Comparison of ENCODE assay signal across 8 cellular contexts in the genomic region with DNA sequence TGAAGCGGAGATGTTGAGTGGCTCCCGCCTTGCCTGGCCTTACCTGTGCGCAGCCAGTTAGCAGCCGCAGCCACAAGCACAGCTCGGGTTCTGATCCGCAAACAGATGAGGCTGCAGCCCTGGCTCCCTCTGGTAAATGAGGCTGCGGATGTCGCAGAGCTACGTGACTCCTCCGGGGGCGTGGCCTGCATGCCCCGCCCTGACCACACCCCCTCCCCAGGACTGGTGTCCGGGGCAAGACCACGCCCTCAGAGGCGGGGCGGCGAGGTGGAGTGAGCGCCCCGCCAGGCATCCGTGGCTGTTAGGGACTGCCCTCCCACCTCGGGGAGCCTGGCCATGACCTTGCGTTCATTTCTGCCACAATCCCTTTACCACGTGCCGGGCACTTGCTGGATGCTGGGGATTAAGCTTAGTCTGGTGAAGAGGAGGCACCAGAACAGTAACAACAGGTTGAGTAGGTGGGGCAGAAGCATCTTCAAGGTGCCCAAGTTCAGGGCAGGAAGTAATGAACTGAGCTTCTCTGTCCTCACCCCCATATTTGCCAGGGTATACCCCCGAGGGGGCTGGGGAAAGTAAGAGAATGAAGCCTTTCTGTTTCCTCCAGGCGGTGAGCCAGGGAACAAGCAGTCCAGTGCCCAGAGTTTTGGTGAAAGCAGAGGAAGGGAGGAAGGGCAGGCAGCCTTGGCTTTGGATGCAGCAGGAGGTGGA. TPM values are rescaled to one million over a fixed set of nuclear protein-coding genes. Genes with fewer than 3 reads are reported as not detected.
DNase-seq lines count a peak whose midpoint lies in the region; ATAC-seq, FAIRE-seq and TF ChIP-seq lines count a peak whose summit lies in the region.

A gene (minus strand): TSS at position 138 of the 708 bp plus-strand sequence. CDS start 1,363 bp downstream, outside the sequence.

- CTCF ChIA-PET in CD8-positive, alpha-beta T cell (lab: Charles Lee), result interaction anchor here (1.2 to 1.9 kb wide), 3 partner anchors 13 to 35 kb away, joined by 5 to 6 read pairs (median 6); no protein-coding TSS in a partner anchor
- CTCF ChIA-PET in PC-3 (lab: Charles Lee), result interaction anchor here (1.0 kb wide), 1 partner anchor 25 kb away, joined by 3 read pairs; no protein-coding TSS in a partner anchor

- no peak for FAIRE-seq in HTR-8/SVneo (lab: Jason Lieb, UNC)

- H3K79me2 ChIP-seq in PC-3 (ENCODE audit: low read length), result no peaks in the 10 kb centered on the region

- no peak for TF ChIP-seq EP300 in esophagus muscularis mucosa (IDR thresholded peaks at IDR 0.05)

- intact Hi-C loops in CD8-positive, alpha-beta T cell (cut with DNase I, micrococcal nuclease), result loop anchor here (1.0 to 2.0 kb wide), 3 partner anchors 22 to 134 kb away; a partner anchor contains a TSS
- intact Hi-C loops in PC-3 (cut with micrococcal nuclease), result no loop called here
- intact Hi-C loops in esophagus muscularis mucosa (cut with DNase I), result no loop called here

- no peaks in the 10 kb centered on the region for H3K27me3 ChIP-seq in CD8-positive, alpha-beta T cell (ENCODE audit: insufficient read depth, low read length)
- H3K27me3 ChIP-seq in PC-3 (ENCODE audit: low read length), result no peaks in the 10 kb centered on the region
- no peaks in the 10 kb centered on the region for H3K27me3 ChIP-seq in esophagus muscularis mucosa

- H3K9me3 ChIP-seq in CD8-positive, alpha-beta T cell (ENCODE audit: low read length), result no peaks in the 10 kb centered on the region
- H3K9me3 ChIP-seq in PC-3 (ENCODE audit: low read length), result no peaks in the 10 kb centered on the region
- H3K9me3 ChIP-seq in esophagus muscularis mucosa, result no peaks in the 10 kb centered on the region

- peaks cover 6% of the 10 kb centered on the region for H3K36me3 Mint-ChIP-seq in CD8-positive, alpha-beta T cell
- peaks cover 66% of the 10 kb centered on the region for H3K36me3 Mint-ChIP-seq in activated T-cell treated with anti-CD3 and anti-CD28 coated beads, Interleukin-2, amount 50 U/mL, for 24 hours (ENCODE audit: low read depth)

- H2AFZ ChIP-seq in PC-3 (ENCODE audit: low read length), result 0 out of 2 replicates have a peak within 1 kb of the TSS, but pooled peaks have one; percentile 35

- H3K36me3 ChIP-seq in CD8-positive, alpha-beta T cell (ENCODE audit: insufficient read depth, low read length), result no peaks in the 10 kb centered on the region
- peaks cover 7% of the 10 kb centered on the region; the same call in 1 of the 2 replicates for H3K36me3 ChIP-seq in PC-3 (ENCODE audit: low read depth, low read length)
- H3K36me3 ChIP-seq in esophagus muscularis mucosa, result peaks cover 0 to 11% (median 2%) of the 10 kb centered on the region in 4 donors

- POLR2A ChIA-PET in CD8-positive, alpha-beta T cell (lab: Charles Lee), result interaction anchor here (0.6 to 3.2 kb wide), 10 partner anchors 11 to 717 kb away, joined by 3 to 22 read pairs (median 4); a partner anchor contains a TSS
- POLR2A ChIA-PET in PC-3 (lab: Charles Lee; ENCODE audit: unreplicated experiment), result no interaction called here

- ATAC-seq in CD8-positive, alpha-beta T cell, result peak; percentile 99
- ATAC-seq in GM19455 (IDR thresholded peaks at IDR 0.05; ENCODE audit: unreplicated experiment) (peak; percentile 84), PC-3 (peak; percentile 93)

- no peaks in the 10 kb centered on the region for H3F3A ChIP-seq in PC-3 (ENCODE audit: low read length, unreplicated experiment)

- H3K4me1 Mint-ChIP-seq in CD8-positive, alpha-beta T cell (ENCODE audit: low read depth), result peaks cover 42% of the 10 kb centered on the region
- H3K4me1 Mint-ChIP-seq in activated T-cell treated with anti-CD3 and anti-CD28 coated beads, Interleukin-2, amount 50 U/mL, for 24 hours (ENCODE audit: low read depth), result peaks cover 42% of the 10 kb centered on the region

- 67% methylated on average over 2 of the region's 26 CpGs for WGBS in esophagus muscularis mucosa

- H3K4me1 ChIP-seq in CD8-positive, alpha-beta T cell (ENCODE audit: insufficient read depth, low read length), result peaks cover 28% of the 10 kb centered on the region
- H3K4me1 ChIP-seq in PC-3 (ENCODE audit: insufficient read depth, low read length) (peaks cover 10% of the 10 kb centered on the region; the same call in 1 of the 2 replicates), esophagus muscularis mucosa (peaks cover 21 to 31% (median 30%) of the 10 kb centered on the region in 4 donors)

- H3K9ac ChIP-seq in PC-3 (ENCODE audit: low read length), result no peak within 1 kb of the TSS

- H3K27ac Mint-ChIP-seq in CD8-positive, alpha-beta T cell, result peak within 1 kb of the TSS; percentile 92
- peak within 1 kb of the TSS; percentile 93 for H3K27ac Mint-ChIP-seq in activated T-cell treated with anti-CD3 and anti-CD28 coated beads, Interleukin-2, amount 50 U/mL, for 24 hours

- no peaks in the 10 kb centered on the region for H3K9me2 ChIP-seq in PC-3 (replicated peaks; ENCODE audit: low read length)

- H3K4me3 Mint-ChIP-seq in CD8-positive, alpha-beta T cell, result peak within 1 kb of the TSS; percentile 81
- peak within 1 kb of the TSS; percentile 78 for H3K4me3 Mint-ChIP-seq in activated T-cell treated with anti-CD3 and anti-CD28 coated beads, Interleukin-2, amount 50 U/mL, for 24 hours

- H4K20me1 ChIP-seq in PC-3 (ENCODE audit: low read length), result no peaks in the 10 kb centered on the region

- H3K4me2 ChIP-seq in PC-3 (ENCODE audit: low read length), result peak within 1 kb of the TSS; percentile 10; the same call in 1 of the 2 replicates

- TF ChIP-seq POLR2A in esophagus muscularis mucosa (IDR thresholded peaks at IDR 0.05; ENCODE audit: low read depth), result peak; percentile 33

- no peaks in the 10 kb centered on the region for H3K9me3 Mint-ChIP-seq in CD8-positive, alpha-beta T cell
- H3K9me3 Mint-ChIP-seq in activated T-cell treated with anti-CD3 and anti-CD28 coated beads, Interleukin-2, amount 50 U/mL, for 24 hours, result no peaks in the 10 kb centered on the region

- no peaks in the 10 kb centered on the region for H3K27me3 Mint-ChIP-seq in CD8-positive, alpha-beta T cell (ENCODE audit: low read depth)
- H3K27me3 Mint-ChIP-seq in activated T-cell treated with anti-CD3 and anti-CD28 coated beads, Interleukin-2, amount 50 U/mL, for 24 hours, result no peaks in the 10 kb centered on the region

- no peak for TF ChIP-seq CTCF in CD8-positive, alpha-beta T cell (IDR thresholded peaks at IDR 0.05)
- TF ChIP-seq CTCF in PC-3 (conservative IDR thresholded peaks at IDR 0.05; ENCODE audit: low read depth, low read length), result no peak
- no peak for TF ChIP-seq CTCF in esophagus muscularis mucosa (IDR thresholded peaks at IDR 0.05)

- peak within 1 kb of the TSS; percentile 36 for H3K4me3 ChIP-seq in CD8-positive, alpha-beta T cell (ENCODE audit: low read depth, low read length)
- H3K4me3 ChIP-seq in PC-3 (ENCODE audit: low read length) (no peak within 1 kb of the TSS), esophagus muscularis mucosa (peak within 1 kb of the TSS; percentile 40 to 53 (median 44))

- BruUV-seq in PC-3 (replicated peaks; lab: Mats Ljungman, UMichigan), result no TSS peak

- H3K27ac ChIP-seq in CD8-positive, alpha-beta T cell (ENCODE audit: low read depth, low read length), result peak within 1 kb of the TSS; percentile 17
- no peak within 1 kb of the TSS for H3K27ac ChIP-seq in PC-3 (ENCODE audit: low read length)
- H3K27ac ChIP-seq in esophagus muscularis mucosa (replicated peaks in 1 of 4), result peak within 1 kb of the TSS in 3 of 4 donors; percentile 52 to 61 (median 60)

- peak; percentile 95 to 99 (median 98) for DNase-seq in CD8-positive, alpha-beta T cell
- DNase-seq in HTR-8/SVneo (ENCODE audit: insufficient read length, low spot score) (peak; percentile 58), PC-3 (peak; percentile 93), esophagus muscularis mucosa (ENCODE audit: extremely low spot score) (peak; percentile 98), myocyte (ENCODE audit: low read depth) (peak; percentile 84)
- peak; percentile 99 for DNase-seq in activated T-cell treated with anti-CD3 and anti-CD28 coated beads, Interleukin-2, amount 50 U/mL, for 24 hours
- peak; percentile 90 to 98 for DNase-seq in stimulated activated CD8-positive, alpha-beta memory T cell treated with anti-CD3 and anti-CD28 coated beads, Interleukin-7, amount 100 ng/mL, for 4 hours (ENCODE audit: low read depth in 2 of 2)

RNA-seq across cellular contexts. Expression of the gene that starts here (rescaled TPM):
- total RNA-seq in CD8-positive, alpha-beta T cell, result 10 to 100 TPM; 16.3 to 16.5 TPM
- total RNA-seq in PC-3 (2014; rRNA removed) (42.6 and 72.9 TPM in 2 replicates), esophagus muscularis mucosa (10 to 100 TPM; 21.6 to 49.5 (median 27.5) TPM), myocyte (22.5 and 25.9 TPM in 2 replicates)
- polyA plus RNA-seq in myocyte (2012), result 15.4 TPM

Comparison
In these comparisons a context has a peak if more than half of its experiments do, and no peak if none do; other contexts are left out.
1. intact Hi-C loops: an anchor here in CD8-positive, alpha-beta T cell (1.0 to 2.0 kb wide); none called in PC-3 and esophagus muscularis mucosa.